Comparison of ENCODE assay signal across 15 cellular contexts in the genomic region with DNA sequence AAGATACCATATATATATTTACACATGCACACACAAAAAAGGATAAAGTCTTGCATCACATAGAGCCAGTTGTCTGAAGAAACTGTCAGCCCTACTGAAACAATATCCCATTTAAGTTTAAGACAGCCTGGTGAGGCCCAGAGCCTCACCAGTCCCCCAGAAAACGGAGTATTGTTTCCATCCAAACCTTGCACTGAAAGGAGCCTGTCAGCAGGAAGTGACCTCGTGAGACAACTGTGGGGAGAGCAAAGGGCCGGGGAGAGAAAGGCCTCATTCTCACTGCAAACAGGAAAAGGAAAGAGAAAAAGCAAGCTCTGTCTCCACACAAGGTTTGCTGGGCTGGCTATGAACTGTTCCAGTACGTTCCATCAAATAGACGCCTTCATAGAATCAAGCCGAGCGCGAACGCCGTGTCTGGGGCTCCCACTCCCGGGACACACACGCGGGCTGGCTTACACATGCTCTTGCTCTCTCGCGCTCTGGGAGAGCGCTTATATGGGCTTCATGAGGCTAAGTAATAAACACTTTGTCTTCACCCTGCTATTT. TPM values are rescaled to one million over a fixed set of nuclear protein-coding genes. Genes with fewer than 3 reads are reported as not detected.
DNase-seq lines count a peak whose midpoint lies in the region; ATAC-seq and TF ChIP-seq lines count a peak whose summit lies in the region.
"Had no signal": no experiment of that assay in that cellular context is flagged by ENCODE, and none has a peak within 500 bp of the region (broad histone marks: within the 10 kb centered on the region; RNA-seq: fewer than 3 reads in every experiment).

No MANE protein-coding gene starts in this region.

- H3K9me3 Mint-ChIP-seq in brain: peaks cover 0 to 4% (median 3%) of the 10 kb centered on the region in 5 experiments

- H3K9me3 ChIP-seq in psoas muscle (no peaks in the 10 kb centered on the region), MG63 (no peaks in the 10 kb centered on the region)
- H3K9me3 ChIP-seq: thyroid gland had no signal

- no peaks in the 10 kb centered on the region for H3K36me3 ChIP-seq in psoas muscle (ENCODE audit: insufficient read depth in 1 of 2, low read depth in 1 of 2)
- H3K36me3 ChIP-seq in MG63: no peaks in the 10 kb centered on the region
- H3K36me3 ChIP-seq: BLaER1, thyroid gland had no signal

- WGBS in psoas muscle, 3 donors: 73 to 79% (median 78%) methylated on average over 16 of the region's 16 CpGs

- H3K4me3 Mint-ChIP-seq in brain: no peak overlapping the region

- H3K27ac ChIP-seq in layer of hippocampus (ENCODE audit: low read depth, low read length): peak overlapping the region; percentile 55
- H3K27ac ChIP-seq in psoas muscle: peak overlapping the region; percentile 74
- H3K27ac ChIP-seq: BLaER1, thyroid gland had no signal

- intact Hi-C loops in psoas muscle (cut with DNase I) (no loop called here), left colon (cut with DNase I, micrococcal nuclease) (no loop called here)

- H3K27me3 Mint-ChIP-seq in brain: no peaks in the 10 kb centered on the region

- peak overlapping the region in 3 of 5 experiments; percentile 18 to 70 (median 57) for H3K27ac Mint-ChIP-seq in brain

- ATAC-seq in psoas muscle: peak; percentile 37 to 60 (median 49)
- ATAC-seq in left colon: no peak

- peaks cover 3% of the 10 kb centered on the region for H3K36me3 Mint-ChIP-seq in brain

- peaks cover 39% of the 10 kb centered on the region for H3K4me1 Mint-ChIP-seq in brain

- peak overlapping the region; percentile 45 for H3K4me3 ChIP-seq in psoas muscle
- no peak overlapping the region for H3K4me3 ChIP-seq in MG63
- H3K4me3 ChIP-seq: BLaER1, thyroid gland had no signal

- H3K27me3 ChIP-seq in layer of hippocampus (ENCODE audit: control insufficient read depth, insufficient read depth, low read length): no peaks in the 10 kb centered on the region
- no peaks in the 10 kb centered on the region for H3K27me3 ChIP-seq in psoas muscle (ENCODE audit: insufficient read depth in 3 of 3, low read length in 2 of 3)
- no peaks in the 10 kb centered on the region for H3K27me3 ChIP-seq in MG63
- H3K27me3 ChIP-seq: BLaER1, thyroid gland had no signal

- DNase-seq in HT1080 (ENCODE audit: low read depth): peak; percentile 30
- DNase-seq in psoas muscle: no peak
- no peak for DNase-seq in MG63
- DNase-seq in cerebellar nuclear complex (lab: John Stamatoyannopoulos, UW): no peak
- DNase-seq in left colon: no peak
- DNase-seq: activated CD4-positive, CD25-positive, alpha-beta regulatory T cell; activated CD8-positive, alpha-beta memory T cell treated with anti-CD3 and anti-CD28 coated beads, Interleukin-2, amount 50 U/mL, for 48 hours; EL; NCI-H1930; NCI-H510A treated with DMSO at 0.1 percent for 48 hours; OCI-M1; thyroid gland had no signal

- H3K4me1 ChIP-seq in psoas muscle: peaks cover 28% of the 10 kb centered on the region

- TF ChIP-seq CTCF in brain (conservative IDR thresholded peaks at IDR 0.05): no peak
- no peak for TF ChIP-seq CTCF in psoas muscle (IDR thresholded peaks at IDR 0.05)

RNA-seq across cellular contexts. Expression of a gene that starts 44.4 kb away (rescaled TPM):
- 2.7 and 3.0 TPM in 2 replicates for total RNA-seq in HT1080 (2014; rRNA removed; shearing (Covaris generic))
- 2.6 and 3.8 TPM in 2 replicates for polyA plus RNA-seq in HT1080 (2015; cell fraction: cytosol; rRNA removed)
- 4.8 and 5.6 TPM in 2 replicates for polyA plus RNA-seq in HT1080 (2015; cell fraction: nucleus; rRNA removed)
- polyA plus RNA-seq in brain (ENCODE audit: insufficient read depth, low read depth, low replicate concordance): 7.6 TPM
- 10 to 100 TPM; 10.6 to 36.9 (median 26.2) TPM for total RNA-seq in psoas muscle
- polyA plus RNA-seq in psoas muscle: 10 to 100 TPM in 1 of 3 donors, 1 to 10 TPM in 2; 3.3 to 11.5 (median 5.2) TPM
- total RNA-seq in MG63 (2014; rRNA removed; shearing (Covaris generic); ENCODE audit: low replicate concordance): 0.89 and 1.2 TPM in 2 replicates
- 10 to 100 TPM; 12.5 to 18.0 TPM for total RNA-seq in left colon
